In the genomic region with DNA sequence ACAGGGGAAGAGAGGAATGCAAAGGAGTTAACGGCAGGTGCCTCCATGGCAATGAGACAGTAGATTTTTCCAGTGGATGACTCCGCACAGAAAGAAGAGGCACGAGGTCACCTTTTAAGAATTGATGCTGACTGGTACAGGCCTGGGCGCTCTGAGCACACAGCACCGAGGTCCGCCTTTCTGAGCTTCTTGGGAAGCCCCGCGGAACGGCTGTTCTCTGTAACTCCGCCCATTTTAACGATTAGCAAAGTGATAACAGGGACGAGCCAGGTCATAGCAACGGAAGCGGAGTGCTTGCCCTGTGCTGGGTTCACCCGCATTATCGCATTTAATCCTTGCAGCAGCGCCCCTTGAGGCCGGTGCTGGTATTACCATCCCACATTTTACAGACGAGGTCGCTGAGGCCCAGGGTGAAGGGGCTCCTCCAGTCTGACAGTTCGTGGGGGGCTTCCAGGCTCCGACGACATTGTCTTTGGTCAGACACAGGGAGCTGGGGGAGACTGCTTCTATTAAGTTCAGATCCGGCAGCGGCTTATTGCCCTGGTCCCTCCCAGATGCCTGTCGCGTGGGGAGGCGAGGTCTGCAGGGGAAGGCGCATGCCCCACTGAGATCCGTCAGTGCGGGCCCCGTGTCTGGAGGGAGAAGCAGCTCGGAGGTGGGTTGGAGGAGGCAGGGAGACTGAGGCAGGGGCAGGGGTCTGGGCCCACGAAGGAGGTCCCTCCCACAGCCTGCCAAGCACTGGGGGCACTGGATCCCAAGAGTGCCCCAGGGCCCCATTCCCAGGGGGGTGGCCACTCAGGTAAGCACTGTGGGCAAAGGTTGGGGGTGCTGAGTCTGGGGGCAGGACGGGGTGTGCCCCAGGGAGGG, we compare ENCODE assay signal across 9 cellular contexts. TPM values are rescaled to one million over a fixed set of nuclear protein-coding genes. Genes with fewer than 3 reads are reported as not detected.
DNase-seq lines count a peak whose midpoint lies in the region; ATAC-seq, FAIRE-seq and TF ChIP-seq lines count a peak whose summit lies in the region.
"Had no signal": no experiment of that assay in that cellular context is flagged by ENCODE, and none has a peak within 500 bp of the region (broad histone marks: within the 10 kb centered on the region; RNA-seq: fewer than 3 reads in every experiment).

No MANE protein-coding gene starts in this region.

- H2BK15ac ChIP-seq in H1 (ENCODE audit: low read length) = peak overlapping the region; percentile 50; the same call in 1 of the 2 replicates

- no peaks in the 10 kb centered on the region; the same call in 1 of the 2 replicates for H3K23me2 ChIP-seq in H1 (ENCODE audit: low read depth, low read length)

- TF ChIP-seq POLR2A in H1 (IDR thresholded peaks at IDR 0.05; ENCODE audit: control extremely low read depth in 1 of 2, low read depth in 2 of 2, low read length in 2 of 2) = no peak

- no peak for TF ChIP-seq EP300 in H1 (IDR thresholded peaks at IDR 0.05; ENCODE audit: borderline replicate concordance in 1 of 2, low read depth in 2 of 2, low read length in 2 of 2)

- no peak overlapping the region for H4K91ac ChIP-seq in H1 (replicated peaks; ENCODE audit: insufficient read length, low read length)

- no peak overlapping the region; a peak in 1 of 7 replicates for H3K9ac ChIP-seq in H1 (replicated peaks in 1 of 4; ENCODE audit: extremely low read depth in 1 of 4, low read depth in 3 of 4, low read length in 3 of 4)

- H3K4me1 Mint-ChIP-seq in activated CD8-positive, alpha-beta T cell treated with anti-CD3 and anti-CD28 coated beads for 36 hours (ENCODE audit: low read depth) = peaks cover 26% of the 10 kb centered on the region

- H3K4me2 ChIP-seq in H1 (ENCODE audit: insufficient read depth in 1 of 2, low read depth in 2 of 2, low read length in 2 of 2) = peak overlapping the region; percentile 1 to 59; a peak in 2 of 4 replicates

- H3K14ac ChIP-seq in H1 (ENCODE audit: insufficient read length) = no peak overlapping the region

- no peak overlapping the region for H3K4me3 Mint-ChIP-seq in activated CD8-positive, alpha-beta T cell treated with anti-CD3 and anti-CD28 coated beads for 36 hours

- H3K56ac ChIP-seq in H1 (replicated peaks; ENCODE audit: insufficient read length, low read depth, low read length) = no peak overlapping the region

- H3K79me2 ChIP-seq in H1 (ENCODE audit: control insufficient read depth in 1 of 2, insufficient read depth in 2 of 2, low read length in 2 of 2) = no peaks in the 10 kb centered on the region

- peak overlapping the region; percentile 27; the same call in 1 of the 2 replicates for H2BK20ac ChIP-seq in H1 (ENCODE audit: low read length)

- CTCF ChIA-PET in HEK293T (lab: Yijun Ruan, JAX) (interaction anchor here (0.6 to 1.6 kb wide), 9 partner anchors 8 to 525 kb away, joined by 3 to 5 read pairs (median 3); no protein-coding TSS in a partner anchor), H1 (lab: Charles Lee; ENCODE audit: partially characterized antibody) (interaction anchor here (0.6 to 10.0 kb wide), 57 partner anchors 9 to 1416 kb away, joined by 3 to 63 read pairs (median 4); no protein-coding TSS in a partner anchor)
- CTCF ChIA-PET in activated CD8-positive, alpha-beta T cell treated with anti-CD3 and anti-CD28 coated beads for 36 hours (lab: Charles Lee) = interaction anchor here (0.6 to 7.3 kb wide), 16 partner anchors 9 to 179 kb away, joined by 3 to 111 read pairs (median 4); no protein-coding TSS in a partner anchor

- no peak overlapping the region for H4K5ac ChIP-seq in H1 (ENCODE audit: insufficient read length, low read depth, low read length)

- H3K27me3 Mint-ChIP-seq in activated CD8-positive, alpha-beta T cell treated with anti-CD3 and anti-CD28 coated beads for 36 hours = peaks cover 2% of the 10 kb centered on the region

- H3K9me3 Mint-ChIP-seq in activated CD8-positive, alpha-beta T cell treated with anti-CD3 and anti-CD28 coated beads for 36 hours = no peaks in the 10 kb centered on the region

- peak; percentile 59 for DNase-seq in COLO668 (lab: John Stamatoyannopoulos, UW; ENCODE audit: unreplicated experiment)
- DNase-seq in HEK293T (ENCODE audit: extremely low spot score) = peak; percentile 81
- peak; percentile 73 for DNase-seq in NCI-H69 (lab: John Stamatoyannopoulos, UW)
- DNase-seq in activated CD8-positive, alpha-beta T cell treated with anti-CD3 and anti-CD28 coated beads for 36 hours = peak; percentile 92
- DNase-seq in H1 (ENCODE audit: low read depth in 1 of 2, low spot score in 2 of 2) = peak in 1 of 2 experiments; percentile 98
- peak; percentile 23 for DNase-seq in middle frontal gyrus (ENCODE audit: extremely low spot score, low spot score)
- DNase-seq in stimulated activated CD8-positive, alpha-beta memory T cell treated with anti-CD3 and anti-CD28 coated beads, Interleukin-15, amount 100 ng/mL, for 48 hours (ENCODE audit: low read depth in 2 of 2) = peak; percentile 55 to 64

- H3K4me1 ChIP-seq in H1 (replicated peaks in 1 of 4; ENCODE audit: control insufficient read depth in 3 of 4, insufficient read depth in 4 of 4, low read length in 3 of 4) = peaks cover 0 to 9% (median 3%) of the 10 kb centered on the region in 4 experiments; a peak in 4 of 7 replicates

- no peak overlapping the region for H2BK5ac ChIP-seq in H1 (ENCODE audit: low read depth, low read length)

- H4K8ac ChIP-seq in H1 (ENCODE audit: extremely low read depth, insufficient read depth, low read length) = no peak overlapping the region; the same call in 1 of the 2 replicates

- H4K20me1 ChIP-seq in H1 (replicated peaks in 1 of 2; ENCODE audit: control insufficient read depth in 1 of 2, insufficient read depth in 2 of 2, low read length in 2 of 2) = no peaks in the 10 kb centered on the region

- POLR2A ChIA-PET in HEK293T (lab: Yijun Ruan, JAX) = no interaction called here
- POLR2A ChIA-PET in activated CD8-positive, alpha-beta T cell treated with anti-CD3 and anti-CD28 coated beads for 36 hours (lab: Charles Lee) = interaction anchor here (1.3 to 2.0 kb wide), 2 partner anchors 9 to 136 kb away, joined by 5 to 6 read pairs; no protein-coding TSS in a partner anchor
- POLR2A ChIA-PET in H1 (lab: Charles Lee; ENCODE audit: partially characterized antibody) = no interaction called here

- peak; percentile 57 for FAIRE-seq in H1 (lab: Jason Lieb, UNC)
- FAIRE-seq: TTC549 had no signal

- H3K79me1 ChIP-seq in H1 (ENCODE audit: low read depth, low read length) = no peaks in the 10 kb centered on the region

- intact Hi-C loops in activated CD8-positive, alpha-beta T cell treated with anti-CD3 and anti-CD28 coated beads for 36 hours (cut with micrococcal nuclease) = no loop called here

- H2BK120ac ChIP-seq in H1 (replicated peaks; ENCODE audit: low read depth, low read length) = no peak overlapping the region

- H3K36me3 ChIP-seq in H1 (ENCODE audit: control insufficient read depth in 2 of 4, insufficient read depth in 4 of 4, low read length in 3 of 4) = no peaks in the 10 kb centered on the region

- H3K27ac Mint-ChIP-seq in activated CD8-positive, alpha-beta T cell treated with anti-CD3 and anti-CD28 coated beads for 36 hours = no peak overlapping the region

- H2BK12ac ChIP-seq in H1 (ENCODE audit: low read depth, low read length) = 0 out of 2 replicates have a peak overlapping the region, but pooled peaks have one; percentile 10

- peak overlapping the region in 1 of 4 experiments; percentile 27; a peak in 3 of 8 replicates for H3K4me3 ChIP-seq in H1 (ENCODE audit: extremely low read depth in 1 of 4, insufficient read depth in 2 of 4, low read depth in 3 of 4, low read length in 4 of 4)

- TF ChIP-seq RAD21 in H1 (IDR thresholded peaks at IDR 0.05 in 1 of 2, conservative IDR thresholded peaks at IDR 0.05 in 1 of 2; ENCODE audit: low read depth in 2 of 2, low read length in 2 of 2) = peak; percentile 62 to 75

- TF ChIP-seq CTCF in activated CD8-positive, alpha-beta T cell treated with anti-CD3 and anti-CD28 coated beads for 36 hours (IDR thresholded peaks at IDR 0.05) = peak; percentile 92
- TF ChIP-seq CTCF in H1 (IDR thresholded peaks at IDR 0.05; ENCODE audit: control extremely low read depth in 1 of 3, insufficient read depth in 1 of 3, low read depth in 1 of 3, low read length in 3 of 3) = peak in 2 of 3 experiments; percentile 83 to 97; a peak in 3 of 4 replicates

- H3K27me3 ChIP-seq in H1 (replicated peaks in 1 of 4; ENCODE audit: control insufficient read depth in 3 of 4, extremely low read depth in 1 of 4, insufficient read depth in 3 of 4, low read length in 3 of 4) = peaks cover 0 to 4% (median 0%) of the 10 kb centered on the region in 4 experiments; a peak in 2 of 7 replicates

- peak; percentile 65 for ATAC-seq in activated CD8-positive, alpha-beta T cell treated with anti-CD3 and anti-CD28 coated beads for 36 hours
- no peak for ATAC-seq in HG02973 (IDR thresholded peaks at IDR 0.05; ENCODE audit: unreplicated experiment)

- no peak overlapping the region for H3K23ac ChIP-seq in H1 (ENCODE audit: insufficient read length)

- 34% methylated on average over 33 of the region's 35 CpGs; no CpG with 5 or more reads in 1 of the 2 experiments for WGBS in H1 (ENCODE audit: extremely low coverage in 1 of 2, insufficient coverage in 1 of 2, insufficient read length in 1 of 2, insufficient replicate concordance in 2 of 2, low coverage in 1 of 2, low lambda C conversion rate in 2 of 2, missing lambda C conversion rate in 1 of 2), 2 experiments

- no peaks in the 10 kb centered on the region for H3K9me3 ChIP-seq in H1 (ENCODE audit: insufficient read depth in 2 of 2, low read depth in 1 of 2, low read length in 1 of 2)

- no peaks in the 10 kb centered on the region for H3K36me3 Mint-ChIP-seq in activated CD8-positive, alpha-beta T cell treated with anti-CD3 and anti-CD28 coated beads for 36 hours (ENCODE audit: low read depth)

- no peak overlapping the region for H3K18ac ChIP-seq in H1 (ENCODE audit: extremely low read depth, low read length)

- peak overlapping the region; percentile 100 for H2AFZ ChIP-seq in H1 (ENCODE audit: low read length)

- no peak overlapping the region for H3K27ac ChIP-seq in H1 (ENCODE audit: low read depth, low read length)

- H2AK5ac ChIP-seq in H1 (ENCODE audit: low read depth, low read length) = no peak overlapping the region

- no peak overlapping the region for H3K4ac ChIP-seq in H1 (replicated peaks; ENCODE audit: insufficient read length, low read depth, low read length)

TF ChIP-seq in HEK293T, 16 proteins besides CTCF, POLR2A, EP300 and RAD21 (continues in another document):
- TF ChIP-seq LEF1 (IDR thresholded peaks at IDR 0.05; ENCODE audit: borderline replicate concordance) = no peak

RNA-seq across cellular contexts. Expression of a gene that starts 22.3 kb away (rescaled TPM):
- total RNA-seq in activated CD8-positive, alpha-beta T cell treated with anti-CD3 and anti-CD28 coated beads for 36 hours = not detected
- total RNA-seq in H1 (2021; fragmentation: NEBNext Ultra II Directional; extraction: Animal tissue kit (Norgen Biotek cat#: 25700)) = 7.9 and 9.1 TPM in 2 replicates
- 5.0 and 8.3 TPM in 2 replicates for polyA plus RNA-seq in H1 (2011; rRNA removed)
- polyA plus RNA-seq in H1 (2011; cell fraction: cytosol; rRNA removed) = 6.4 TPM
- polyA plus RNA-seq in H1 (2011; cell fraction: nucleus; rRNA removed) = 60.8 TPM
- polyA plus RNA-seq in H1 (2012, experiment 1 of 2) = 3.3 to 10.7 TPM (median 7.7 TPM) in 4 replicates
- polyA plus RNA-seq in H1 (2012, experiment 2 of 2) = 2.3 TPM
- polyA plus RNA-seq in H1 (2013, experiment 1 of 2) = 3.8 TPM
- 2.5 TPM for polyA plus RNA-seq in H1 (2013, experiment 2 of 2)
- 4.6 and 7.6 TPM in 2 replicates for polyA minus RNA-seq in H1 (2011; rRNA and poly(A)+ RNA removed)
- 9.8 TPM for polyA minus RNA-seq in H1 (2011; cell fraction: cytosol; rRNA and poly(A)+ RNA removed)
- polyA minus RNA-seq in H1 (2011; cell fraction: nucleus; rRNA and poly(A)+ RNA removed) = 25.3 TPM
